Comparison of ENCODE assay signal across 17 cellular contexts in the genomic region with DNA sequence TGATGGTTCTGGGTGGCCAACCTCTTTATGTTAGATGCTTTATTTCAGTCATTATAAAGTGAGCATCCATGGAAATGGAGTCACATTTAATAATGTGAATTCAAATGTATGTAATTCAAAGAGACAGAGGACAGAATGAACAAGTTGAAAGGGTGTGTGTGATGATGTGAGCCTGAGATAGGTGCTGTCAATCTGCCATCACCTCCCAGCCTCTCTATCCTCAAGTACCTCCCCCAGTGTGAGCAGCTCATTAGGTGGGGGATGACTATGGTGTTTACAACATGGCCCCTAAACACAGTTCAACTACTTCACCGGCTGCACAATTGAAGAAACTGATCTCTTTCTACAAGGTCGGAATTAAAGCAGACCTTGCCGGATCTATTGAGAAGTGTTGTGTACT.
DNase-seq lines count a peak whose midpoint lies in the region; ATAC-seq and TF ChIP-seq lines count a peak whose summit lies in the region.
"Had no signal": no experiment of that assay in that cellular context is flagged by ENCODE, and none has a peak within 500 bp of the region (broad histone marks: within the 10 kb centered on the region; RNA-seq: fewer than 3 reads in every experiment).

No MANE protein-coding gene starts in this region.

- ATAC-seq in HG02642 (IDR thresholded peaks at IDR 0.05; ENCODE audit: poor library complexity, unreplicated experiment): no peak
- ATAC-seq in CD4-positive, alpha-beta T cell (ENCODE audit: poor library complexity): no peak
- ATAC-seq: GM12878, GM23338 had no signal

- H3K4me1 Mint-ChIP-seq in neural crest cell: peaks cover 53% of the 10 kb centered on the region
- no peaks in the 10 kb centered on the region for H3K4me1 Mint-ChIP-seq in CD4-positive, alpha-beta T cell (ENCODE audit: low read depth)
- H3K4me1 Mint-ChIP-seq: CD4-positive, CD25-positive, alpha-beta regulatory T cell had no signal

- intact Hi-C loops in CD4-positive, alpha-beta T cell (cut with DNase I, micrococcal nuclease): no loop called here

- H3K36me3 ChIP-seq in HUES48 (ENCODE audit: control insufficient read depth, insufficient read depth, low read length): no peaks in the 10 kb centered on the region
- H3K36me3 ChIP-seq: BLaER1 had no signal

- CTCF ChIA-PET in CD4-positive, alpha-beta T cell (lab: Charles Lee): no interaction called here

- POLR2A ChIA-PET in CD4-positive, alpha-beta T cell (lab: Charles Lee): no interaction called here

- peaks cover 14% of the 10 kb centered on the region for H3K9me3 Mint-ChIP-seq in neural crest cell
- H3K9me3 Mint-ChIP-seq in CD4-positive, alpha-beta T cell: peaks cover 2% of the 10 kb centered on the region

- H3K4me1 ChIP-seq in HUES48 (ENCODE audit: control insufficient read depth, insufficient read depth, low read length): peaks cover 23% of the 10 kb centered on the region

- H3K36me3 Mint-ChIP-seq in neural crest cell (ENCODE audit: low read depth): peaks cover 6% of the 10 kb centered on the region
- no peaks in the 10 kb centered on the region for H3K36me3 Mint-ChIP-seq in CD4-positive, alpha-beta T cell (ENCODE audit: low read depth)
- H3K36me3 Mint-ChIP-seq: CD4-positive, CD25-positive, alpha-beta regulatory T cell had no signal

- no peak for TF ChIP-seq CTCF in neural crest cell (conservative IDR thresholded peaks at IDR 0.05)
- TF ChIP-seq CTCF in CD4-positive, alpha-beta T cell (IDR thresholded peaks at IDR 0.05): no peak

- H3K9ac ChIP-seq in HUES48 (ENCODE audit: low read depth, low read length): no peak overlapping the region
- H3K9ac ChIP-seq: BLaER1 had no signal

- H3K27ac Mint-ChIP-seq in neural crest cell (ENCODE audit: unreplicated experiment): peak overlapping the region; percentile 72
- H3K27ac Mint-ChIP-seq in CD4-positive, alpha-beta T cell: no peak overlapping the region
- H3K27ac Mint-ChIP-seq: CD4-positive, CD25-positive, alpha-beta regulatory T cell; GM23338 had no signal

- H3K9me3 ChIP-seq in HUES48 (ENCODE audit: control insufficient read depth, insufficient read depth, low read length): no peaks in the 10 kb centered on the region
- no peaks in the 10 kb centered on the region for H3K9me3 ChIP-seq in CD4-positive, alpha-beta T cell (ENCODE audit: control insufficient read depth, low read length)
- H3K9me3 ChIP-seq: BLaER1 had no signal

- peak overlapping the region; percentile 16 for H3K27ac ChIP-seq in HUES48 (ENCODE audit: low read depth, low read length)
- H3K27ac ChIP-seq in CD4-positive, alpha-beta T cell (ENCODE audit: low read depth, low read length): no peak overlapping the region
- H3K27ac ChIP-seq: BLaER1 had no signal

- DNase-seq in NCI-H2227 (lab: John Stamatoyannopoulos, UW; ENCODE audit: unreplicated experiment) (peak; percentile 39), NCI-H2227 treated with DMSO at 0.1 percent for 48 hours (lab: John Stamatoyannopoulos, UW) (no peak), NCI-H510A treated with DMSO at 0.1 percent for 48 hours (lab: John Stamatoyannopoulos, UW) (peak; percentile 92), neural crest cell (ENCODE audit: low read depth, low spot score) (no peak)
- DNase-seq in effector CD4-positive, alpha-beta T cell: no peak
- no peak for DNase-seq in CD4-positive, alpha-beta T cell
- DNase-seq: 8988T; AML-193; Calu3; CD4-positive, CD25-positive, alpha-beta regulatory T cell; DMS 273 treated with DMSO at 0.1 percent for 48 hours; H7 had no signal

- H3K4me3 Mint-ChIP-seq in neural crest cell: no peak overlapping the region
- no peak overlapping the region for H3K4me3 Mint-ChIP-seq in CD4-positive, alpha-beta T cell
- H3K4me3 Mint-ChIP-seq: CD4-positive, CD25-positive, alpha-beta regulatory T cell; GM23338 had no signal

- H3K27me3 Mint-ChIP-seq in neural crest cell (ENCODE audit: low read depth): no peaks in the 10 kb centered on the region
- H3K27me3 Mint-ChIP-seq in CD4-positive, alpha-beta T cell: peaks cover 4% of the 10 kb centered on the region

- no peak overlapping the region for H3K4me3 ChIP-seq in HUES48 (ENCODE audit: low read depth, low read length)
- H3K4me3 ChIP-seq: BLaER1, GM12878, GM23338 had no signal

- no peaks in the 10 kb centered on the region for H3K27me3 ChIP-seq in HUES48 (ENCODE audit: control insufficient read depth, insufficient read depth, low read length)
- no peaks in the 10 kb centered on the region for H3K27me3 ChIP-seq in CD4-positive, alpha-beta T cell (ENCODE audit: control insufficient read depth, insufficient read depth, low read length)
- H3K27me3 ChIP-seq: BLaER1 had no signal

Comparison
In these comparisons a context has a peak if more than half of its experiments do, and no peak if none do; other contexts are left out.
1. DNase-seq: peak in NCI-H2227 (single experiment) and NCI-H510A treated with DMSO at 0.1 percent for 48 hours (single experiment); none in NCI-H2227 treated with DMSO at 0.1 percent for 48 hours (single experiment), neural crest cell (single experiment), effector CD4-positive, alpha-beta T cell (single experiment) and CD4-positive, alpha-beta T cell (0 of 10).